8 cellular contexts compared by ENCODE assay signal in the genomic region with DNA sequence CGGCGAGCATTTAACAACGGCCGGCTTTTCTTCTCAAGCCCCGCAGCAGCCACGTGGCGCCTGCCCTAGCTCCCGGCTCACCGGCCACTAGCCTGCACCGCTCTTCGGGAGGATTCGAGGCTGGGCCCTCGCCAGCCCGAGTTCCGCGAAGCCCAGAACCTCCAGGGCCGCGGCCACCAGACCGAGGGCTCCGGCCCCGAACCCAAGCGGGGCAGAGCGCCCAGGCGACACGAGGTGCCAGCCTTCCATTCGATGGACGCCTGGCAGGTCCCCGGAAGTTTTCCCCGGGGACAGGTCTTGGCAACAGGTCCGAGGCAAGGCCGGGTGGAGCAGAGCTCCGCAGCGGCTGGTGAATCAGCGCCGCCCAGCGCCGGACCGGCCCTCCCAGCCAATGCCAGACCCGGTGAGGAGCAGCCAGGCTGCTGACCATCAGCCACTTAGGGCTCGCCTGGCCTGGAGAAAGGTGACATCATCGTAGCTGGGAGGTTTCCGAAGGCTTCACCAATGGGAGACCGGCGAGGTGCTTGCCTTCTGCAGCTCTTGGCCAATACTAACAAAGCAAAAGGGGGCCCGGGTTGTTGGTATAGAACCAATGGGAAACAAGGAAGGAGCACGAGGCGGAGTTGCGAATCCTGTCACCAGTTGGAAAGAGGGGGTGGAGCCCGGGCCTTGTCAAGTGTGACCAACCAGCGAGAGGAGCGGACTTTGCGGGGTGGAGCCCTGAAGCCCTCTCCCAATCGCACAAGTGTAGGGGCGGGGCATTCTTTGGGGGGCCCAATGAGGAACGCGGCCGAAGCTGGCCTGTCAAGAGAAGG. TPM values are rescaled to one million over a fixed set of nuclear protein-coding genes. Genes with fewer than 3 reads are reported as not detected.
DNase-seq lines count a peak whose midpoint lies in the region; ATAC-seq and TF ChIP-seq lines count a peak whose summit lies in the region.

No MANE protein-coding gene starts in this region.

- H3K4me1 ChIP-seq in right atrium auricular region (peaks cover 0 to 26% of the 10 kb centered on the region in 2 donors), psoas muscle (peaks cover 38% of the 10 kb centered on the region), uterus (no peaks in the 10 kb centered on the region)

- TF ChIP-seq CTCF in GM13977 (IDR thresholded peaks at IDR 0.05; ENCODE audit: extremely low read depth, insufficient read depth, missing control alignments): peak; percentile 53
- peak in 1 of 2 donors; percentile 54 for TF ChIP-seq CTCF in right atrium auricular region (IDR thresholded peaks at IDR 0.05)
- TF ChIP-seq CTCF in psoas muscle (IDR thresholded peaks at IDR 0.05): no peak
- TF ChIP-seq CTCF in uterus (IDR thresholded peaks at IDR 0.05): peak in 2 of 4 experiments; percentile 22 to 30

- H3K27ac ChIP-seq in right atrium auricular region (peak overlapping the region; percentile 99), psoas muscle (peak overlapping the region; percentile 98), uterus (peak overlapping the region; percentile 97 to 98)

- TF ChIP-seq POLR2A in uterus (IDR thresholded peaks at IDR 0.05): peak; percentile 91 to 99

- 0% methylated on average over 51 to 57 of the region's 57 CpGs for whole genome bisulfite sequencing in psoas muscle, 3 donors

- H3K9me3 ChIP-seq in T-helper 17 cell (ENCODE audit: control insufficient read depth, low read length, poor library complexity, severe bottlenecking) (no peaks in the 10 kb centered on the region), right atrium auricular region (no peaks in the 10 kb centered on the region), psoas muscle (no peaks in the 10 kb centered on the region), uterus (no peaks in the 10 kb centered on the region)

- in situ Hi-C loops in GM13977 (cut with MboI; ENCODE audit: low pct_unique_long_range_greater_than_20kb, low sequenced_read_pairs, unreplicated experiment): loop anchor here (10.0 to 25.0 kb wide), 4 partner anchors 150 to 723 kb away; a partner anchor contains a TSS

- H3K4me1 Mint-ChIP-seq in T-helper 17 cell: peaks cover 9% of the 10 kb centered on the region

- H3K36me3 Mint-ChIP-seq in T-helper 17 cell (ENCODE audit: low read depth): no peaks in the 10 kb centered on the region

- peak overlapping the region; percentile 85 to 96 for H3K4me3 ChIP-seq in right atrium auricular region
- H3K4me3 ChIP-seq in psoas muscle: peak overlapping the region; percentile 91
- H3K4me3 ChIP-seq in uterus: peak overlapping the region; percentile 67 to 97

- H3K36me3 ChIP-seq in right atrium auricular region (no peaks in the 10 kb centered on the region), psoas muscle (ENCODE audit: insufficient read depth in 1 of 2, low read depth in 1 of 2) (peaks cover 0 to 57% of the 10 kb centered on the region in 2 donors), uterus (no peaks in the 10 kb centered on the region)

- intact Hi-C loops in psoas muscle (cut with DNase I): loop anchor here (1.0 to 5.0 kb wide), 9 partner anchors 153 to 388 kb away; a partner anchor contains a TSS
- intact Hi-C loops in uterus (cut with DNase I; ENCODE audit: low total_unique reads): loop anchor here (5.0 to 10.0 kb wide), 2 partner anchors 150 to 228 kb away; no protein-coding TSS in a partner anchor

- no peaks in the 10 kb centered on the region for H3K27me3 ChIP-seq in right atrium auricular region
- H3K27me3 ChIP-seq in psoas muscle (ENCODE audit: insufficient read depth in 3 of 3, low read length in 2 of 3): no peaks in the 10 kb centered on the region
- H3K27me3 ChIP-seq in uterus: no peaks in the 10 kb centered on the region

- DNase-seq in GM13977 (ENCODE audit: low spot score) (peak; percentile 98), NCI-H1694 (lab: John Stamatoyannopoulos, UW) (peak; percentile 100), T-helper 17 cell (peak; percentile 96 to 99 (median 98)), anterior cingulate cortex (lab: John Stamatoyannopoulos, UW) (peak; percentile 91 to 100 (median 100)), right atrium auricular region (ENCODE audit: low spot score) (peak; percentile 100), psoas muscle (peak; percentile 100), uterus (peak; percentile 99 to 100)

- ATAC-seq in HG02884 (IDR thresholded peaks at IDR 0.05; ENCODE audit: unreplicated experiment): peak; percentile 89
- peak; percentile 92 for ATAC-seq in T-helper 17 cell
- ATAC-seq in psoas muscle: peak; percentile 88 to 94 (median 91)

- H3K4me3 Mint-ChIP-seq in T-helper 17 cell: peak overlapping the region; percentile 89

- no peaks in the 10 kb centered on the region for H3K27me3 Mint-ChIP-seq in T-helper 17 cell

- peak overlapping the region; percentile 87 for H3K27ac Mint-ChIP-seq in T-helper 17 cell

RNA-seq across cellular contexts. Expression of a gene that starts 0.5 kb away (rescaled TPM):
- 10 to 100 TPM; 45.0 to 46.2 TPM for total RNA-seq in T-helper 17 cell
- 1 to 10 TPM; 4.4 to 4.7 TPM for total RNA-seq in right atrium auricular region
- total RNA-seq in psoas muscle: 10 to 100 TPM in 1 of 4 donors, 1 to 10 TPM in 3; 6.4 to 11.9 (median 7.6) TPM
- 1 to 10 TPM; 2.8 to 3.9 (median 3.3) TPM for polyA plus RNA-seq in psoas muscle
- total RNA-seq in uterus: 10 to 100 TPM in 1 of 4 donors, 1 to 10 TPM in 3; 6.5 to 11.3 (median 8.0) TPM

RNA-seq across cellular contexts. Expression of a gene that starts 20.7 kb away (rescaled TPM):
- 10 to 100 TPM; 33.5 to 38.6 TPM for total RNA-seq in T-helper 17 cell
- 10 to 100 TPM; 61.7 to 73.3 TPM for total RNA-seq in right atrium auricular region
- total RNA-seq in psoas muscle: 100 to 1,000 TPM in 1 of 4 donors, 10 to 100 TPM in 3; 78.7 to 113 (median 90.2) TPM
- 100 to 1,000 TPM in 1 of 3 donors, 10 to 100 TPM in 2; 75.9 to 215 (median 83.3) TPM for polyA plus RNA-seq in psoas muscle
- total RNA-seq in uterus: 10 to 100 TPM in 3 of 4 donors, 1 to 10 TPM in 1; 8.2 to 64.6 (median 49.9) TPM

RNA-seq across cellular contexts. Expression of a gene that starts 47.0 kb away (rescaled TPM):
- total RNA-seq in T-helper 17 cell: 1 to 10 TPM; 1.1 to 1.7 TPM
- under 1 TPM; 0.33 to 0.83 TPM for total RNA-seq in right atrium auricular region
- total RNA-seq in psoas muscle: 1 to 10 TPM in 2 of 4 donors, under 1 TPM in 2; 0.42 to 1.8 (median 0.93) TPM
- 1 to 10 TPM in 2 of 3 donors, under 1 TPM in 1; 0.20 to 1.2 (median 1.0) TPM for polyA plus RNA-seq in psoas muscle
- total RNA-seq in uterus: 1 to 10 TPM in 3 of 4 donors, not detected in 1; 4.4 to 8.1 (median 5.2) TPM

Comparison
In these comparisons a context has a peak if more than half of its experiments do, and no peak if none do; other contexts are left out.
1. Peak in every context shown above with its lines: DNase-seq, ATAC-seq, H3K4me3 ChIP-seq and H3K27ac ChIP-seq.